26 cellular contexts compared by ENCODE assay signal in the genomic region with DNA sequence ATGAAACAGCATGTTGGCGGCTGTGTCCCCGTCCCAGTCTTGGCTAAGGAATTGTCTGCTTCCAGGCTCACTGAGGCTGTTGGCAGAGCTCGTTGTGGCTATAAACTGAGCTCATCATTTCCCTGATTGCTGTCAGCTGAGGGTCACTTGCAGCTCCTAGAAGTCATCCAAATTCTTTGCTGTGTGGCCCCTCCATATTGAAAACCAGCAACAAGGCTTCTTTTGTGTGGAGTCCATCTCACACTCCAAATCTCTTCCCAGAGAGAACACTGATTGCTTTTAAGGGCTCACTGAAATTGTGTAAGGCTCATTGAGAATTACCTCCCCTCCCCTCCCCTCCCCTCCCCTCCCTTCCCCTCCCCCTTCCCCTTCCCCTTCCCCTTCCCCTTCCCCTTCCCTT.
"Had no signal": no experiment of that assay in that cellular context is flagged by ENCODE, and none has a peak within 500 bp of the region (broad histone marks: within the 10 kb centered on the region; RNA-seq: fewer than 3 reads in every experiment).

No MANE protein-coding gene starts in this region.

- H3K4me2 ChIP-seq: SK-N-SH had no signal

- ATAC-seq: activated CD4-positive, CD25-positive, alpha-beta regulatory T cell treated with anti-CD3 and anti-CD28 coated beads, Interleukin-2, amount 50 U/mL, for 24 hours; activated CD8-positive, alpha-beta T cell treated with anti-CD3 and anti-CD28 coated beads, Interleukin-2, amount 10 ng/mL, durations not matched to agents 7 days and 5 days; WTC11 had no signal

- H3K27ac ChIP-seq: ascending aorta, cardiac muscle cell, SJCRH30 had no signal

- H3K4me3 ChIP-seq: ascending aorta, cardiac muscle cell, SJCRH30 had no signal

- DNase-seq: activated CD4-positive, alpha-beta T cell treated with anti-CD3 and anti-CD28 coated beads for 36 hours; activated CD4-positive, alpha-beta T cell treated with anti-CD3 and anti-CD28 coated beads, Interleukin-2, amount 10 ng/mL, durations not matched to agents 7 days and 5 days; activated CD4-positive, alpha-beta T cell treated with anti-CD3 and anti-CD28 coated beads, Interleukin-2, amount 50 U/mL, for 48 hours; activated CD8-positive, alpha-beta T cell treated with anti-CD3 and anti-CD28 coated beads, Interleukin-2, amount 10 ng/mL, durations not matched to agents 7 days and 5 days; activated gamma-delta T cell; activated naive CD4-positive, alpha-beta T cell treated with Interleukin-2 at 50 U/mL for 16 hours; activated naive CD8-positive, alpha-beta T cell treated with anti-CD3 and anti-CD28 coated beads, Interleukin-2, amount 10 ng/mL, durations not matched to agents 7 days and 5 days; activated T-cell treated with anti-CD3 and anti-CD28 coated beads, Interleukin-2, amount 50 U/mL, for 24 hours; amygdala; MM.1S; MV-4-11; NCI-H1092; NCI-H1436 treated with DMSO at 0.1 percent for 48 hours; NCI-H1694 treated with DMSO at 0.1 percent for 48 hours; NCI-H2029; NCI-H2171; NCI-H510A; NCI-H526; NCI-H748 treated with DMSO at 0.1 percent for 48 hours; SHP77; SJCRH30; SK-N-SH had no signal

- H3K9ac ChIP-seq: SK-N-SH had no signal

- H3K9me3 ChIP-seq: ascending aorta, SJCRH30, SK-N-SH had no signal

- H3K27me3 ChIP-seq: ascending aorta, cardiac muscle cell, SJCRH30 had no signal

- H3K36me3 ChIP-seq: ascending aorta, cardiac muscle cell, SJCRH30 had no signal

- H3K4me1 ChIP-seq: ascending aorta had no signal
